Comparison of ENCODE assay signal across 20 cellular contexts in genomic region chr13:22032905-22033304, GRCh38.
"Had no signal": no experiment of that assay in that cellular context is flagged by ENCODE, and none has a peak within 500 bp of the region (broad histone marks: within the 10 kb centered on the region; RNA-seq: fewer than 3 reads in every experiment).

No MANE protein-coding gene starts in this region.

- H3K27ac ChIP-seq: coronary artery, dorsolateral prefrontal cortex, epithelial cell of prostate, foreskin keratinocyte, gastroesophageal sphincter, heart left ventricle, left lung, lower lobe of right lung had no signal

- H3K9me3 ChIP-seq: gastroesophageal sphincter, heart left ventricle, left lung, lower lobe of right lung, mucosa of descending colon had no signal

- ATAC-seq: effector memory CD8-positive, alpha-beta T cell; esophagus mucosa; foreskin keratinocyte; gastroesophageal sphincter; heart left ventricle; left cardiac atrium; left lung; left ventricle myocardium superior; lower lobe of right lung; mucosa of descending colon had no signal

- H3K36me3 ChIP-seq: gastroesophageal sphincter, heart left ventricle, left lung, lower lobe of right lung had no signal

- H3K4me3 ChIP-seq: coronary artery, dorsolateral prefrontal cortex, gastroesophageal sphincter, heart left ventricle, left lung, lower lobe of right lung, mucosa of descending colon had no signal

- H3K4me1 ChIP-seq: foreskin keratinocyte, heart left ventricle, left lung, lower lobe of right lung had no signal

- DNase-seq: dermis blood vessel endothelial cell; dorsolateral prefrontal cortex; effector CD8-positive, alpha-beta T cell; effector memory CD8-positive, alpha-beta T cell; endodermal cell; erythroblast; foreskin keratinocyte; heart left ventricle; hippocampal formation; left cardiac atrium; left lung; left ventricle myocardium superior; lower lobe of right lung; mesenchymal stem cell; mucosa of descending colon; naive B cell had no signal

- H3K27me3 ChIP-seq: foreskin keratinocyte, gastroesophageal sphincter, heart left ventricle, left lung had no signal
